Comparison of ENCODE assay signal across 1 cellular context in genomic region chr1:160159846-160160245, GRCh38.
TF ChIP-seq lines count a peak whose summit lies in the region.

No MANE protein-coding gene starts in this region.

TF ChIP-seq in HepG2, 621 proteins besides CTCF, POLR2A, EP300 and RAD21:
- TF ChIP-seq MBD4 (IDR thresholded peaks at IDR 0.05; ENCODE audit: borderline replicate concordance, low read length) = no peak
- TF ChIP-seq ZNF547 (CRISPR knock-in tag; IDR thresholded peaks at IDR 0.05) = no peak
- no peak for TF ChIP-seq ZNF451 (CRISPR knock-in tag; IDR thresholded peaks at IDR 0.05)
- 0 out of 2 replicates have a peak, but pooled peaks have one; percentile 8 for TF ChIP-seq NR2F6 (IDR thresholded peaks at IDR 0.05)
- no peak for TF ChIP-seq NR2F6 (CRISPR knock-in tag; IDR thresholded peaks at IDR 0.05)
